14 cellular contexts compared by ENCODE assay signal in genomic region chr7:71925663-71926062, GRCh38.
DNase-seq lines count a peak whose midpoint lies in the region; ATAC-seq and TF ChIP-seq lines count a peak whose summit lies in the region.
"Had no signal": no experiment of that assay in that cellular context is flagged by ENCODE, and none has a peak within 500 bp of the region (broad histone marks: within the 10 kb centered on the region; RNA-seq: fewer than 3 reads in every experiment).

No MANE protein-coding gene starts in this region.

- no peaks in the 10 kb centered on the region for H3K36me3 ChIP-seq in H7 (replicated peaks; ENCODE audit: control insufficient read depth, insufficient read depth, low read length)
- H3K36me3 ChIP-seq in NT2/D1 (ENCODE audit: insufficient read depth, insufficient read length, low read length), result no peaks in the 10 kb centered on the region
- no peaks in the 10 kb centered on the region for H3K36me3 ChIP-seq in left lung
- H3K36me3 ChIP-seq: right atrium auricular region had no signal

- H3K27ac ChIP-seq in left lung, result no peak overlapping the region
- H3K27ac ChIP-seq: coronary artery, epithelial cell of prostate, right atrium auricular region had no signal

- DNase-seq in ACHN (peak; percentile 8), H7 (peak; percentile 49), NT2/D1 (ENCODE audit: low read depth, low spot score) (peak; percentile 28), iPS DF 19.7 (ENCODE audit: low read depth, low spot score) (peak; percentile 74), amygdala (lab: John Stamatoyannopoulos, UW) (no peak), left lung (no peak)
- DNase-seq: activated CD4-positive, alpha-beta T cell treated with anti-CD3 and anti-CD28 coated beads, Interleukin-2, amount 10 ng/mL, durations not matched to agents 7 days and 5 days; activated T-cell treated with anti-CD3 and anti-CD28 coated beads for 4 hours; NCI-H1105 treated with DMSO at 0.1 percent for 48 hours had no signal

- H3K27me3 ChIP-seq in H7 (ENCODE audit: control insufficient read depth, insufficient read depth, low read length), result no peaks in the 10 kb centered on the region
- H3K27me3 ChIP-seq in NT2/D1 (ENCODE audit: insufficient read depth, insufficient read length), result no peaks in the 10 kb centered on the region
- H3K27me3 ChIP-seq in left lung, result no peaks in the 10 kb centered on the region
- H3K27me3 ChIP-seq: right atrium auricular region had no signal

- H3K4me3 ChIP-seq in H7 (ENCODE audit: insufficient read depth, low read depth, low read length) (no peak overlapping the region), NT2/D1 (ENCODE audit: insufficient read length, low read depth) (no peak overlapping the region), left lung (no peak overlapping the region)
- H3K4me3 ChIP-seq: coronary artery, right atrium auricular region had no signal

- intact Hi-C loops in left lung (cut with DNase I), result no loop called here

- H3K4me1 ChIP-seq in NT2/D1 (ENCODE audit: insufficient read depth, insufficient read length) (no peaks in the 10 kb centered on the region), left lung (no peaks in the 10 kb centered on the region)
- H3K4me1 ChIP-seq: right atrium auricular region had no signal

- H3K9ac ChIP-seq in NT2/D1 (ENCODE audit: insufficient read length, low read depth), result no peak overlapping the region

- in situ Hi-C loops in ACHN (cut with HindIII; ENCODE audit: low pct_ligation_motif_present, low pct_unique_long_range_greater_than_20kb, low sequenced_read_pairs), result no loop called here

- H3K9me3 ChIP-seq in NT2/D1 (ENCODE audit: insufficient read depth, low read length), result 0 out of 2 replicates have a peak, but pooled peaks cover 5% of the 10 kb centered on the region
- peaks cover 0 to 33% of the 10 kb centered on the region in 2 donors for H3K9me3 ChIP-seq in left lung

- TF ChIP-seq CTCF in left lung (IDR thresholded peaks at IDR 0.05), result no peak

- ATAC-seq in HG03521 (IDR thresholded peaks at IDR 0.05; ENCODE audit: unreplicated experiment) (no peak), esophagus mucosa (no peak), left lung (no peak)

Comparison
In these comparisons a context has a peak if more than half of its experiments do, and no peak if none do; other contexts are left out.
1. DNase-seq: peak in ACHN (single experiment), H7 (single experiment), NT2/D1 (single experiment) and iPS DF 19.7 (single experiment); none in amygdala (0 of 56) and left lung (0 of 2).